13 cellular contexts compared by ENCODE assay signal in the genomic region with DNA sequence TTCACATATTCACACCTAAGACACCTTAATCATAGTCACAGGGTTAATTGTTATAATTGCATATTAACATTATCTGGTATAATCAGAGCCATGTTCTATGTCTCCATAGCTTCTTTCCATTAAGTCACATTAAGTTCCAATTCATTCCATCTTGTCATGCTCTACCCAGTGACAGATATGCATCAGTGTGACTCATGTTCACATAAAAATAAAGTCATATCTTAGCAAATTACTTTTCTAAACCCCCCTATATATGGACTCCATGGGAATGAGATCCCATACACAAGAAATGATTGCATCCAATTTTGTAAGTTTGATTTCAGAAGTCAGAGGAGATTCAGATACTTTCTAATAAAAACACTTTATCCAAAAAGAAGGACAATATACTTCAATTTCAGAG. TPM values are rescaled to one million over a fixed set of nuclear protein-coding genes. Genes with fewer than 3 reads are reported as not detected.
DNase-seq lines count a peak whose midpoint lies in the region; TF ChIP-seq lines count a peak whose summit lies in the region.
"Had no signal": no experiment of that assay in that cellular context is flagged by ENCODE, and none has a peak within 500 bp of the region (broad histone marks: within the 10 kb centered on the region; RNA-seq: fewer than 3 reads in every experiment).

No MANE protein-coding gene starts in this region.

- H3K36me3 Mint-ChIP-seq in H9 (ENCODE audit: insufficient read depth in 1 of 3, low read depth in 3 of 3): 0 out of 7 replicates have a peak, but pooled peaks cover 0 to 2% (median 0%) of the 10 kb centered on the region in 3 experiments
- H3K36me3 Mint-ChIP-seq: CD4-positive, CD25-positive, alpha-beta regulatory T cell had no signal

- H3K36me3 ChIP-seq in MM.1S (replicated peaks; ENCODE audit: insufficient read depth, low read length): no peaks in the 10 kb centered on the region
- H3K36me3 ChIP-seq in colonic mucosa: no peaks in the 10 kb centered on the region
- H3K36me3 ChIP-seq in mucosa of rectum (ENCODE audit: control insufficient read depth in 2 of 2, insufficient read depth in 2 of 2, low read length in 2 of 2): no peaks in the 10 kb centered on the region
- H3K36me3 ChIP-seq: BE2C, HAP-1 had no signal

- H3K56ac ChIP-seq in H9 (ENCODE audit: insufficient read length, low read depth, low read length): no peak overlapping the region

- peak overlapping the region; percentile 19; the same call in 1 of the 2 replicates for H3K4me2 ChIP-seq in MM.1S (ENCODE audit: low read depth, low read length)
- H3K4me2 ChIP-seq in H9 (ENCODE audit: insufficient read depth, insufficient read length, low read length): no peak overlapping the region

- intact Hi-C loops in colonic mucosa (cut with DNase I): no loop called here

- no peaks in the 10 kb centered on the region for H3K27me3 Mint-ChIP-seq in H9 (ENCODE audit: low read depth)

- H3K4me1 ChIP-seq in MM.1S (ENCODE audit: low read length) (peaks cover 13% of the 10 kb centered on the region), colonic mucosa (no peaks in the 10 kb centered on the region), mucosa of rectum (ENCODE audit: control insufficient read depth in 2 of 2, insufficient read depth in 2 of 2, low read length in 2 of 2) (peaks cover 7 to 13% of the 10 kb centered on the region in 2 donors), H9 (ENCODE audit: insufficient read depth, low read length) (no peaks in the 10 kb centered on the region)
- H3K4me1 ChIP-seq: BE2C, Caco-2, HAP-1 had no signal

- no peaks in the 10 kb centered on the region for H3K23me2 ChIP-seq in H9 (ENCODE audit: insufficient read length, low read depth, low read length, poor library complexity, severe bottlenecking)

- H3K79me2 ChIP-seq in MM.1S (ENCODE audit: low read length): no peaks in the 10 kb centered on the region
- no peaks in the 10 kb centered on the region for H3K79me2 ChIP-seq in H9 (ENCODE audit: insufficient read depth, low read length)

- no peaks in the 10 kb centered on the region for H3K4me1 Mint-ChIP-seq in H9
- H3K4me1 Mint-ChIP-seq: CD4-positive, CD25-positive, alpha-beta regulatory T cell had no signal

- no peaks in the 10 kb centered on the region for H3K9me2 ChIP-seq in MM.1S (replicated peaks; ENCODE audit: insufficient read depth, low read length)

- no peak overlapping the region for H2BK120ac ChIP-seq in H9 (ENCODE audit: low read depth, low read length, poor library complexity, severe bottlenecking)

- no peak overlapping the region for H3K23ac ChIP-seq in H9 (ENCODE audit: insufficient read length, low read depth, low read length)

- no peak overlapping the region for H3T11ph ChIP-seq in H9 (ENCODE audit: low read length)

- H3K27ac ChIP-seq in MM.1S (ENCODE audit: low read length) (no peak overlapping the region), colonic mucosa (peak overlapping the region; percentile 68), mucosa of rectum (ENCODE audit: low read depth in 2 of 2, low read length in 2 of 2) (peak overlapping the region in 1 of 2 donors; percentile 80), H9 (ENCODE audit: insufficient read length, low read depth, low read length) (no peak overlapping the region)

- H3F3A ChIP-seq in MM.1S (ENCODE audit: insufficient read depth, low read length): no peaks in the 10 kb centered on the region

- TF ChIP-seq CTCF in MM.1S (IDR thresholded peaks at IDR 0.05; ENCODE audit: low read length) (no peak), colonic mucosa (IDR thresholded peaks at IDR 0.05) (no peak), H9 (conservative IDR thresholded peaks at IDR 0.05) (no peak)

- H3K9me3 ChIP-seq in MM.1S (replicated peaks; ENCODE audit: insufficient read depth, low read length): no peaks in the 10 kb centered on the region
- no peaks in the 10 kb centered on the region for H3K9me3 ChIP-seq in colonic mucosa
- H3K9me3 ChIP-seq in mucosa of rectum (ENCODE audit: control insufficient read depth in 2 of 2, low read length in 2 of 2): peaks cover 4% of the 10 kb centered on the region in 2 donors
- no peaks in the 10 kb centered on the region for H3K9me3 ChIP-seq in H9 (ENCODE audit: control insufficient read depth, low read depth, low read length)
- H3K9me3 ChIP-seq: BE2C, Caco-2, HAP-1 had no signal

- no peak overlapping the region for H4K91ac ChIP-seq in H9 (ENCODE audit: insufficient read length, low read depth, low read length)

- H3K4me3 ChIP-seq in MM.1S (ENCODE audit: low read length) (no peak overlapping the region), colonic mucosa (no peak overlapping the region), mucosa of rectum (ENCODE audit: low read length in 2 of 2) (peak overlapping the region; percentile 48 to 53)
- H3K4me3 ChIP-seq: HAP-1 had no signal

- no peak overlapping the region for H4K8ac ChIP-seq in H9 (replicated peaks; ENCODE audit: insufficient read length, low read depth, low read length)

- no peak overlapping the region for H3K4me3 Mint-ChIP-seq in H9
- H3K4me3 Mint-ChIP-seq: CD4-positive, CD25-positive, alpha-beta regulatory T cell had no signal

- H4K20me1 ChIP-seq in MM.1S (ENCODE audit: insufficient read depth, low read length): no peaks in the 10 kb centered on the region
- H4K20me1 ChIP-seq in H9 (ENCODE audit: control insufficient read depth, insufficient read depth, insufficient read length): no peaks in the 10 kb centered on the region

- no peaks in the 10 kb centered on the region for H3K79me1 ChIP-seq in H9 (ENCODE audit: insufficient read depth, low read depth, low read length, poor library complexity, severe bottlenecking)

- H4K5ac ChIP-seq in H9 (ENCODE audit: insufficient read length, low read depth, low read length): no peak overlapping the region

- H3K27ac Mint-ChIP-seq in H9: no peak overlapping the region
- H3K27ac Mint-ChIP-seq: CD4-positive, CD25-positive, alpha-beta regulatory T cell had no signal

- H3K9me3 Mint-ChIP-seq in H9: peaks cover 7 to 14% of the 10 kb centered on the region in 2 experiments

- no peak overlapping the region for H2BK5ac ChIP-seq in H9 (ENCODE audit: insufficient read length, low read length)

- no peak overlapping the region for H2BK20ac ChIP-seq in H9 (ENCODE audit: low read depth, low read length, poor library complexity, severe bottlenecking)

- H3K27me3 ChIP-seq in MM.1S (replicated peaks; ENCODE audit: insufficient read depth, low read length) (no peaks in the 10 kb centered on the region), colonic mucosa (no peaks in the 10 kb centered on the region), mucosa of rectum (ENCODE audit: control insufficient read depth in 2 of 2, insufficient read depth in 2 of 2, low read length in 2 of 2) (no peaks in the 10 kb centered on the region), H9 (ENCODE audit: insufficient read depth, low read length) (no peaks in the 10 kb centered on the region; the same call in 1 of the 2 replicates)
- H3K27me3 ChIP-seq: BE2C had no signal

- H2BK15ac ChIP-seq in H9 (ENCODE audit: low read depth, low read length): no peak overlapping the region

- DNase-seq in EH (ENCODE audit: low read depth) (peak; percentile 18), MM.1S (no peak), colonic mucosa (no peak), AG20443 (ENCODE audit: low spot score) (no peak), H9 (no peak), MV-4-11 (lab: John Stamatoyannopoulos, UW) (no peak)
- DNase-seq: BE2C; C1 segment of cervical spinal cord; Caco-2; CD4-positive, CD25-positive, alpha-beta regulatory T cell; GDM1 had no signal

- H3K9ac ChIP-seq in MM.1S (ENCODE audit: low read length) (no peak overlapping the region), colonic mucosa (ENCODE audit: low read depth in 2 of 2, low read length in 2 of 2) (no peak overlapping the region), mucosa of rectum (ENCODE audit: low read depth in 1 of 2, low read length in 2 of 2) (no peak overlapping the region), H9 (ENCODE audit: extremely low read depth, insufficient read length, low read length) (no peak overlapping the region)

- H2AK5ac ChIP-seq in H9 (ENCODE audit: insufficient read length, low read length): no peak overlapping the region

- no peak overlapping the region for H3K14ac ChIP-seq in H9 (ENCODE audit: insufficient read depth, low read length)

- no peak overlapping the region for H3K4ac ChIP-seq in H9 (ENCODE audit: low read depth, low read length)

- no peak overlapping the region for H3K18ac ChIP-seq in H9 (ENCODE audit: insufficient read length, low read depth, low read length)

- H2BK12ac ChIP-seq in H9 (ENCODE audit: insufficient read length, low read depth, low read length): no peak overlapping the region

- H2AFZ ChIP-seq in MM.1S (ENCODE audit: low read length): no peak overlapping the region
- no peak overlapping the region for H2AFZ ChIP-seq in H9 (ENCODE audit: low read length)

RNA-seq across cellular contexts. Expression of a gene that starts 27.3 kb away (rescaled TPM):
- 100 to 1,000 TPM; 162 to 390 TPM for total RNA-seq in colonic mucosa
- 67.7 and 72.1 TPM in 2 replicates for total RNA-seq in H9 (2021)

Comparison
In these comparisons a context has a peak if more than half of its experiments do, and no peak if none do; other contexts are left out.
1. H3K4me3 ChIP-seq: peak in mucosa of rectum (2 of 2); none in MM.1S (single experiment) and colonic mucosa (single experiment).